21 cellular contexts compared by ENCODE assay signal in genomic region chr2:6952116-6952515, GRCh38.
"Had no signal": no experiment of that assay in that cellular context is flagged by ENCODE, and none has a peak within 500 bp of the region (broad histone marks: within the 10 kb centered on the region; RNA-seq: fewer than 3 reads in every experiment).

No MANE protein-coding gene starts in this region.

- H3K4me3 ChIP-seq: breast epithelium, colonic mucosa, esophagus squamous epithelium, gastrocnemius medialis, right lobe of liver, skin epidermis, tibial artery had no signal

- H3K36me3 ChIP-seq: breast epithelium, colonic mucosa, esophagus squamous epithelium, gastrocnemius medialis, right lobe of liver, tibial artery had no signal

- ATAC-seq: activated CD4-positive, alpha-beta T cell treated with anti-CD3 and anti-CD28 coated beads for 36 hours; gastrocnemius medialis; left ventricle myocardium superior; natural killer cell treated with Interleukin-12 subunit alpha and Interleukin-12 subunit beta and Interleukin-15 and Interleukin-18, amount 100 ng/mL, for 72 hours; right lobe of liver; stimulated activated naive CD8-positive, alpha-beta T cell treated with anti-CD3 and anti-CD28 coated beads, Interleukin-15, amount 100 ng/mL, for 72 hours; WTC11 had no signal

- H3K36me3 Mint-ChIP-seq: natural killer cell treated with Interleukin-12 subunit alpha and Interleukin-12 subunit beta and Interleukin-15 and Interleukin-18, amount 100 ng/mL, for 72 hours; WTC11 had no signal

- H3K9me3 Mint-ChIP-seq: activated CD4-positive, alpha-beta memory T cell treated with anti-CD3 and anti-CD28 coated beads for 36 hours; activated naive CD4-positive, alpha-beta T cell treated with anti-CD3 and anti-CD28 coated beads for 36 hours; central memory CD8-positive, alpha-beta T cell; natural killer cell treated with Interleukin-12 subunit alpha and Interleukin-12 subunit beta and Interleukin-15 and Interleukin-18, amount 100 ng/mL, for 72 hours; stimulated activated naive CD8-positive, alpha-beta T cell treated with anti-CD3 and anti-CD28 coated beads, Interleukin-15, amount 100 ng/mL, for 72 hours; WTC11 had no signal

- H3K4me1 Mint-ChIP-seq: WTC11 had no signal

- H3K4me3 Mint-ChIP-seq: activated CD4-positive, alpha-beta memory T cell treated with anti-CD3 and anti-CD28 coated beads for 36 hours; activated CD4-positive, alpha-beta T cell treated with anti-CD3 and anti-CD28 coated beads for 36 hours; activated naive CD4-positive, alpha-beta T cell treated with anti-CD3 and anti-CD28 coated beads for 36 hours; central memory CD8-positive, alpha-beta T cell; natural killer cell treated with Interleukin-12 subunit alpha and Interleukin-12 subunit beta and Interleukin-15 and Interleukin-18, amount 100 ng/mL, for 72 hours; stimulated activated naive CD8-positive, alpha-beta T cell treated with anti-CD3 and anti-CD28 coated beads, Interleukin-15, amount 100 ng/mL, for 72 hours; WTC11 had no signal

- H3K4me1 ChIP-seq: breast epithelium, colonic mucosa, right lobe of liver had no signal

- DNase-seq: activated CD4-positive, alpha-beta memory T cell treated with anti-CD3 and anti-CD28 coated beads for 36 hours; activated CD4-positive, alpha-beta T cell treated with anti-CD3 and anti-CD28 coated beads for 36 hours; activated naive CD4-positive, alpha-beta T cell treated with anti-CD3 and anti-CD28 coated beads for 36 hours; activated T-cell treated with anti-CD3 and anti-CD28 coated beads, Interleukin-2, amount 50 U/mL, for 48 hours; colonic mucosa; esophagus squamous epithelium; gastrocnemius medialis; hippocampal formation; left ventricle myocardium superior; mammary epithelial cell; right lobe of liver; stimulated activated CD4-positive, alpha-beta T cell treated with anti-CD3 and anti-CD28 coated beads, Interleukin-1b, Interleukin-23, amount 100 ng/mL, for 48 hours; stimulated activated naive CD8-positive, alpha-beta T cell treated with anti-CD3 and anti-CD28 coated beads, Interleukin-15, amount 100 ng/mL, for 72 hours; T-helper 9 cell; tibial artery had no signal

- H3K27me3 Mint-ChIP-seq: activated CD4-positive, alpha-beta memory T cell treated with anti-CD3 and anti-CD28 coated beads for 36 hours; activated CD4-positive, alpha-beta T cell treated with anti-CD3 and anti-CD28 coated beads for 36 hours; central memory CD8-positive, alpha-beta T cell; natural killer cell treated with Interleukin-12 subunit alpha and Interleukin-12 subunit beta and Interleukin-15 and Interleukin-18, amount 100 ng/mL, for 72 hours; stimulated activated naive CD8-positive, alpha-beta T cell treated with anti-CD3 and anti-CD28 coated beads, Interleukin-15, amount 100 ng/mL, for 72 hours had no signal

- H3K27ac ChIP-seq: breast epithelium, colonic mucosa, esophagus squamous epithelium, gastrocnemius medialis, neutrophil, right lobe of liver, tibial artery had no signal

- H3K9me3 ChIP-seq: breast epithelium, colonic mucosa, esophagus squamous epithelium, gastrocnemius medialis, neutrophil, right lobe of liver, tibial artery had no signal

- H3K27me3 ChIP-seq: breast epithelium, colonic mucosa, esophagus squamous epithelium, gastrocnemius medialis, neutrophil, right lobe of liver, tibial artery had no signal

- H3K27ac Mint-ChIP-seq: activated CD4-positive, alpha-beta memory T cell treated with anti-CD3 and anti-CD28 coated beads for 36 hours; activated CD4-positive, alpha-beta T cell treated with anti-CD3 and anti-CD28 coated beads for 36 hours; activated naive CD4-positive, alpha-beta T cell treated with anti-CD3 and anti-CD28 coated beads for 36 hours; stimulated activated naive CD8-positive, alpha-beta T cell treated with anti-CD3 and anti-CD28 coated beads, Interleukin-15, amount 100 ng/mL, for 72 hours; WTC11 had no signal
